ENCODE assay signal across 8 cellular contexts in genomic region chrX:120559799-120560198, GRCh38. TPM values are rescaled to one million over a fixed set of nuclear protein-coding genes. Genes with fewer than 3 reads are reported as not detected.
DNase-seq lines count a peak whose midpoint lies in the region; ATAC-seq, FAIRE-seq and TF ChIP-seq lines count a peak whose summit lies in the region.

No MANE protein-coding gene starts in this region.

- no peak for DNase-seq in heart left ventricle
- DNase-seq in Right ventricle myocardium superior, result no peak
- no peak for DNase-seq in Panc1 (ENCODE audit: low read depth, low spot score)
- no peak for DNase-seq in H1 (ENCODE audit: low read depth in 1 of 2, low spot score in 2 of 2)
- no peak for DNase-seq in osteocyte (ENCODE audit: extremely low spot score, unreplicated experiment)
- DNase-seq in 8988T, result no peak

- no peak overlapping the region for H4K91ac ChIP-seq in H1 (replicated peaks; ENCODE audit: insufficient read length, low read length)

- H2AK5ac ChIP-seq in H1 (ENCODE audit: low read depth, low read length), result no peak overlapping the region

- peaks cover 6% of the 10 kb centered on the region; the same call in 1 of the 2 replicates for H3K23me2 ChIP-seq in H1 (ENCODE audit: low read depth, low read length)

- CTCF ChIA-PET in Panc1 (lab: Charles Lee) (interaction anchor here (0.5 kb wide), 1 partner anchor 94 kb away, joined by 7 read pairs; no protein-coding TSS in a partner anchor), H1 (lab: Charles Lee; ENCODE audit: partially characterized antibody) (no interaction called here)

- no peak for ATAC-seq in heart left ventricle
- no peak for ATAC-seq in Right ventricle myocardium superior (ENCODE audit: poor library complexity)
- ATAC-seq in Panc1, result no peak
- no peak for ATAC-seq in HG02798 (IDR thresholded peaks at IDR 0.05; ENCODE audit: poor library complexity, unreplicated experiment)
- no peak for ATAC-seq in GM18858 (IDR thresholded peaks at IDR 0.05; ENCODE audit: unreplicated experiment)

- no peaks in the 10 kb centered on the region for H3K9me3 Mint-ChIP-seq in osteocyte (ENCODE audit: unreplicated experiment)

- H2BK15ac ChIP-seq in H1 (ENCODE audit: low read length), result no peak overlapping the region

- H3K4me1 ChIP-seq in heart left ventricle (peaks cover 0 to 34% (median 11%) of the 10 kb centered on the region in 12 donors), Panc1 (ENCODE audit: control insufficient read depth, insufficient read depth, low read length) (peaks cover 12% of the 10 kb centered on the region; the same call in 1 of the 2 replicates), H1 (replicated peaks in 1 of 4; ENCODE audit: control insufficient read depth in 3 of 4, insufficient read depth in 4 of 4, low read length in 3 of 4) (no peaks in the 10 kb centered on the region; a peak in 2 of 7 replicates)

- H3K4ac ChIP-seq in H1 (replicated peaks; ENCODE audit: insufficient read length, low read depth, low read length), result no peak overlapping the region

- H3K9me3 ChIP-seq in heart left ventricle, result no peaks in the 10 kb centered on the region
- no peaks in the 10 kb centered on the region for H3K9me3 ChIP-seq in Panc1 (ENCODE audit: control insufficient read depth, insufficient read depth, low read depth, low read length)
- H3K9me3 ChIP-seq in H1 (ENCODE audit: insufficient read depth in 2 of 2, low read depth in 1 of 2, low read length in 1 of 2), result no peaks in the 10 kb centered on the region

- TF ChIP-seq POLR2A in heart left ventricle (IDR thresholded peaks at IDR 0.05), result no peak
- no peak for TF ChIP-seq POLR2A in H1 (IDR thresholded peaks at IDR 0.05; ENCODE audit: control extremely low read depth in 1 of 2, low read depth in 2 of 2, low read length in 2 of 2)

- H2AFZ ChIP-seq in H1 (ENCODE audit: low read length), result no peak overlapping the region

- H3K36me3 Mint-ChIP-seq in osteocyte (ENCODE audit: unreplicated experiment), result peaks cover 6% of the 10 kb centered on the region

- POLR2A ChIA-PET in Panc1 (lab: Charles Lee), result interaction anchor here (0.7 kb wide), 1 partner anchor 49 kb away, joined by 9 read pairs; no protein-coding TSS in a partner anchor
- POLR2A ChIA-PET in H1 (lab: Charles Lee; ENCODE audit: partially characterized antibody), result interaction anchor here (0.8 to 1.0 kb wide), 2 partner anchors 15 to 24 kb away, joined by 3 read pairs; no protein-coding TSS in a partner anchor

- H3K18ac ChIP-seq in H1 (ENCODE audit: extremely low read depth, low read length), result no peak overlapping the region

- H3K27ac Mint-ChIP-seq in osteocyte (ENCODE audit: unreplicated experiment), result peak overlapping the region; percentile 98

- H3K4me3 ChIP-seq in heart left ventricle, result peak overlapping the region; percentile 42 to 94 (median 68)
- H3K4me3 ChIP-seq in Panc1 (ENCODE audit: low read depth in 2 of 2, low read length in 2 of 2), result peak overlapping the region; percentile 93 to 99
- H3K4me3 ChIP-seq in H1 (ENCODE audit: extremely low read depth in 1 of 4, insufficient read depth in 2 of 4, low read depth in 3 of 4, low read length in 4 of 4), result peak overlapping the region; percentile 71 to 95 (median 79)

- FAIRE-seq in H1 (lab: Jason Lieb, UNC), result no peak

- H3K4me2 ChIP-seq in H1 (ENCODE audit: insufficient read depth in 1 of 2, low read depth in 2 of 2, low read length in 2 of 2), result peak overlapping the region; percentile 85 to 96

- H2BK5ac ChIP-seq in H1 (ENCODE audit: low read depth, low read length), result no peak overlapping the region

- no peaks in the 10 kb centered on the region for H3K79me1 ChIP-seq in H1 (ENCODE audit: low read depth, low read length)

- no peak overlapping the region for H2BK12ac ChIP-seq in H1 (ENCODE audit: low read depth, low read length)

- H3K4me3 Mint-ChIP-seq in osteocyte (ENCODE audit: unreplicated experiment), result peak overlapping the region; percentile 96

- H3K79me2 ChIP-seq in H1 (ENCODE audit: control insufficient read depth in 1 of 2, insufficient read depth in 2 of 2, low read length in 2 of 2), result peaks cover 0 to 25% of the 10 kb centered on the region in 2 experiments; a peak in 2 of 4 replicates

- H3K27me3 ChIP-seq in heart left ventricle (no peaks in the 10 kb centered on the region), Panc1 (ENCODE audit: control insufficient read depth, insufficient read depth, low read length) (no peaks in the 10 kb centered on the region), H1 (replicated peaks in 1 of 4; ENCODE audit: control insufficient read depth in 3 of 4, extremely low read depth in 1 of 4, insufficient read depth in 3 of 4, low read length in 3 of 4) (no peaks in the 10 kb centered on the region)

- H3K14ac ChIP-seq in H1 (ENCODE audit: insufficient read length), result no peak overlapping the region

- H3K23ac ChIP-seq in H1 (ENCODE audit: insufficient read length), result no peak overlapping the region

- no peak for TF ChIP-seq RAD21 in H1 (IDR thresholded peaks at IDR 0.05 in 1 of 2, conservative IDR thresholded peaks at IDR 0.05 in 1 of 2; ENCODE audit: low read depth in 2 of 2, low read length in 2 of 2)

- TF ChIP-seq CTCF in heart left ventricle (IDR thresholded peaks at IDR 0.05), result no peak
- no peak for TF ChIP-seq CTCF in Panc1 (IDR thresholded peaks at IDR 0.05)
- no peak for TF ChIP-seq CTCF in H1 (IDR thresholded peaks at IDR 0.05; ENCODE audit: control extremely low read depth in 1 of 3, insufficient read depth in 1 of 3, low read depth in 1 of 3, low read length in 3 of 3)
- TF ChIP-seq CTCF in osteocyte (IDR thresholded peaks at IDR 0.05), result no peak

- in situ Hi-C loops in Panc1 (cut with HindIII; ENCODE audit: low pct_unique_long_range_greater_than_20kb, low sequenced_read_pairs), result no loop called here

- no peak overlapping the region for H4K5ac ChIP-seq in H1 (ENCODE audit: insufficient read length, low read depth, low read length)

- WGBS in heart left ventricle, 4 donors, result 0 to 48% (median 21%) methylated on average over 8 of the region's 8 CpGs
- WGBS in H1 (ENCODE audit: extremely low coverage in 1 of 2, insufficient coverage in 1 of 2, insufficient read length in 1 of 2, insufficient replicate concordance in 2 of 2, low coverage in 1 of 2, low lambda C conversion rate in 2 of 2, missing lambda C conversion rate in 1 of 2), 2 experiments, result 1% methylated on average over 8 of the region's 8 CpGs; no CpG with 5 or more reads in 1 of the 2 experiments

- H4K8ac ChIP-seq in H1 (ENCODE audit: extremely low read depth, insufficient read depth, low read length), result no peak overlapping the region

- no peak for TF ChIP-seq EP300 in H1 (IDR thresholded peaks at IDR 0.05; ENCODE audit: borderline replicate concordance in 1 of 2, low read depth in 2 of 2, low read length in 2 of 2)

- H3K36me3 ChIP-seq in heart left ventricle, result peaks cover 0 to 30% (median 5%) of the 10 kb centered on the region in 9 donors
- H3K36me3 ChIP-seq in Panc1 (ENCODE audit: control insufficient read depth, insufficient read depth, low read length), result peaks cover 12% of the 10 kb centered on the region; the same call in 1 of the 2 replicates
- H3K36me3 ChIP-seq in H1 (ENCODE audit: control insufficient read depth in 2 of 4, insufficient read depth in 4 of 4, low read length in 3 of 4), result peaks cover 0 to 17% (median 1%) of the 10 kb centered on the region in 4 experiments; a peak in 2 of 8 replicates

- no peak overlapping the region for H3K56ac ChIP-seq in H1 (replicated peaks; ENCODE audit: insufficient read length, low read depth, low read length)

- intact Hi-C loops in heart left ventricle (cut with DNase I) (loop anchor here in 9 of 10 donors (1.0 to 5.0 kb wide), 5 partner anchors 43 to 73 kb away; partner anchors contain the start of genes MCTS1 (in 7 of the 9) and C1GALT1C1 (in 3 of the 9)), Right ventricle myocardium superior (cut with DNase I) (loop anchor here (5.0 kb wide), 1 partner anchor 43 kb away; the partner anchor contains the start of gene MCTS1), Panc1 (cut with micrococcal nuclease; ENCODE audit: unreplicated experiment) (no loop called here)

- no TSS peak for BruUV-seq in Panc1 (replicated peaks; lab: Mats Ljungman, UMichigan)

- H3K9ac ChIP-seq in H1 (replicated peaks in 1 of 4; ENCODE audit: extremely low read depth in 1 of 4, low read depth in 3 of 4, low read length in 3 of 4), result peak overlapping the region in 3 of 4 experiments; percentile 6 to 83 (median 68); a peak in 5 of 7 replicates

- peaks cover 22% of the 10 kb centered on the region for H3K4me1 Mint-ChIP-seq in osteocyte (ENCODE audit: unreplicated experiment)

- no peaks in the 10 kb centered on the region for H3K27me3 Mint-ChIP-seq in osteocyte (ENCODE audit: unreplicated experiment)

- no peaks in the 10 kb centered on the region for H4K20me1 ChIP-seq in H1 (replicated peaks in 1 of 2; ENCODE audit: control insufficient read depth in 1 of 2, insufficient read depth in 2 of 2, low read length in 2 of 2)

- no peak overlapping the region for H2BK120ac ChIP-seq in H1 (replicated peaks; ENCODE audit: low read depth, low read length)

- H3K27ac ChIP-seq in heart left ventricle, result peak overlapping the region; percentile 94 to 100 (median 97)
- H3K27ac ChIP-seq in Panc1 (ENCODE audit: low read length), result peak overlapping the region; percentile 98
- H3K27ac ChIP-seq in H1 (ENCODE audit: low read depth, low read length), result peak overlapping the region; percentile 77

- H2BK20ac ChIP-seq in H1 (ENCODE audit: low read length), result no peak overlapping the region

RNA-seq across cellular contexts. Expression of gene CUL4B, which starts 1.0 kb away (rescaled TPM):
- total RNA-seq in heart left ventricle, result 10 to 100 TPM; 13.4 to 28.5 (median 19.7) TPM
- polyA plus RNA-seq in heart left ventricle, result 10 to 100 TPM in 1 of 2 donors, 1 to 10 TPM in 1; 7.5 to 13.7 TPM
- total RNA-seq in Right ventricle myocardium superior, result 17.9 TPM
- total RNA-seq in Panc1 (2021; ENCODE audit: unreplicated experiment), result 99.8 TPM
- 30.9 TPM for polyA plus RNA-seq in Panc1 (2012; ENCODE audit: insufficient read length)
- total RNA-seq in H1 (2021; fragmentation: NEBNext Ultra II Directional; extraction: Animal tissue kit (Norgen Biotek cat#: 25700)), result 44.0 and 46.1 TPM in 2 replicates
- polyA plus RNA-seq in H1 (2011; rRNA removed), result 9.0 and 11.7 TPM in 2 replicates
- polyA plus RNA-seq in H1 (2011; cell fraction: cytosol; rRNA removed), result 12.6 TPM
- 37.6 TPM for polyA plus RNA-seq in H1 (2011; cell fraction: nucleus; rRNA removed)
- polyA plus RNA-seq in H1 (2012, experiment 1 of 2), result 13.8 to 27.3 TPM (median 16.5 TPM) in 4 replicates
- polyA plus RNA-seq in H1 (2012, experiment 2 of 2), result 2.5 TPM
- polyA plus RNA-seq in H1 (2013, experiment 1 of 2), result 26.4 TPM
- 25.0 TPM for polyA plus RNA-seq in H1 (2013, experiment 2 of 2)
- polyA minus RNA-seq in H1 (2011; rRNA and poly(A)+ RNA removed), result 118 and 128 TPM in 2 replicates
- 19.9 TPM for polyA minus RNA-seq in H1 (2011; cell fraction: cytosol; rRNA and poly(A)+ RNA removed)
- polyA minus RNA-seq in H1 (2011; cell fraction: nucleus; rRNA and poly(A)+ RNA removed), result 63.6 TPM
- 77.7 and 78.6 TPM in 2 replicates for total RNA-seq in osteocyte

RNA-seq across cellular contexts. Expression of gene MCTS1, which starts 44.1 kb away (rescaled TPM):
- 10 to 100 TPM; 17.6 to 47.3 (median 34.1) TPM for total RNA-seq in heart left ventricle
- polyA plus RNA-seq in heart left ventricle, result 10 to 100 TPM; 41.1 to 43.8 TPM
- total RNA-seq in Right ventricle myocardium superior, result 30.3 TPM
- 110 TPM for total RNA-seq in Panc1 (2021; ENCODE audit: unreplicated experiment)
- polyA plus RNA-seq in Panc1 (2012; ENCODE audit: insufficient read length), result 57.0 TPM
- total RNA-seq in H1 (2021; fragmentation: NEBNext Ultra II Directional; extraction: Animal tissue kit (Norgen Biotek cat#: 25700)), result 31.6 and 33.0 TPM in 2 replicates
- 9.6 and 19.2 TPM in 2 replicates for polyA plus RNA-seq in H1 (2011; rRNA removed)
- polyA plus RNA-seq in H1 (2011; cell fraction: cytosol; rRNA removed), result 20.7 TPM
- polyA plus RNA-seq in H1 (2011; cell fraction: nucleus; rRNA removed), result 5.8 TPM
- polyA plus RNA-seq in H1 (2012, experiment 1 of 2), result 29.9 to 58.3 TPM (median 34.3 TPM) in 4 replicates
- 35.7 TPM for polyA plus RNA-seq in H1 (2012, experiment 2 of 2)
- polyA plus RNA-seq in H1 (2013, experiment 1 of 2), result 31.6 TPM
- 31.8 TPM for polyA plus RNA-seq in H1 (2013, experiment 2 of 2)
- polyA minus RNA-seq in H1 (2011; rRNA and poly(A)+ RNA removed), result 5.4 and 9.5 TPM in 2 replicates
- polyA minus RNA-seq in H1 (2011; cell fraction: cytosol; rRNA and poly(A)+ RNA removed), result 6.8 TPM
- 6.5 TPM for polyA minus RNA-seq in H1 (2011; cell fraction: nucleus; rRNA and poly(A)+ RNA removed)
- 32.6 and 43.8 TPM in 2 replicates for total RNA-seq in osteocyte
